ENCODE assay signal across 10 cellular contexts in genomic region chr2:2846379-2847130, GRCh38.
DNase-seq lines count a peak whose midpoint lies in the region; ATAC-seq lines count a peak whose summit lies in the region.
"Had no signal": no experiment of that assay in that cellular context is flagged by ENCODE, and none has a peak within 500 bp of the region (broad histone marks: within the 10 kb centered on the region; RNA-seq: fewer than 3 reads in every experiment).

No MANE protein-coding gene starts in this region.

- in situ Hi-C loops in ACHN (cut with HindIII; ENCODE audit: low pct_ligation_motif_present, low pct_unique_long_range_greater_than_20kb, low sequenced_read_pairs), result no loop called here

- DNase-seq in HUDEP-2 (lab: John Stamatoyannopoulos, UW; ENCODE audit: unreplicated experiment in 76 of 76), result peak in 72 of 76 experiments; percentile 4 to 89 (median 66)
- peak; percentile 93 for DNase-seq in NCI-H510A treated with DMSO at 0.1 percent for 48 hours (lab: John Stamatoyannopoulos, UW)
- peak; percentile 2 for DNase-seq in dermis microvascular lymphatic vessel endothelial cell (ENCODE audit: low read depth in 2 of 2)
- peak; percentile 39 for DNase-seq in pons (ENCODE audit: low spot score)
- no peak for DNase-seq in CD1c-positive myeloid dendritic cell (ENCODE audit: extremely low spot score)
- no peak for DNase-seq in ACHN
- DNase-seq: effector CD8-positive, alpha-beta T cell; stimulated activated CD4-positive, alpha-beta T cell treated with anti-CD3 and anti-CD28 coated beads, Interleukin-4, amount 100 ng/mL, for 24 hours had no signal

- no peak for ATAC-seq in HG02763 (IDR thresholded peaks at IDR 0.05; ENCODE audit: unreplicated experiment)
- no peak for ATAC-seq in HG03097 (IDR thresholded peaks at IDR 0.05; ENCODE audit: low FRiP score, unreplicated experiment)

Comparison
In these comparisons a context has a peak if more than half of its experiments do, and no peak if none do; other contexts are left out.
1. DNase-seq: peak in HUDEP-2 (72 of 76), NCI-H510A treated with DMSO at 0.1 percent for 48 hours (single experiment), dermis microvascular lymphatic vessel endothelial cell (2 of 2) and pons (single experiment); none in CD1c-positive myeloid dendritic cell (single experiment) and ACHN (single experiment).